In genomic region chr15:71011503-71012155, GRCh38 we compare ENCODE assay signal across 8 cellular contexts.
DNase-seq lines count a peak whose midpoint lies in the region; ATAC-seq and TF ChIP-seq lines count a peak whose summit lies in the region.

No MANE protein-coding gene starts in this region.

- DNase-seq in NCI-H2081 (lab: John Stamatoyannopoulos, UW) (peak; percentile 5 to 30), NCI-H2081 treated with DMSO at 0.1 percent for 48 hours (lab: John Stamatoyannopoulos, UW) (no peak), NCI-H748 treated with DMSO at 0.1 percent for 48 hours (lab: John Stamatoyannopoulos, UW) (peak; percentile 23), epithelial cell of esophagus (ENCODE audit: low read depth) (peak; percentile 68), omental fat pad (ENCODE audit: low spot score) (no peak), NCI-H2196 treated with DMSO at 0.1 percent for 48 hours (lab: John Stamatoyannopoulos, UW; ENCODE audit: unreplicated experiment) (no peak), anterior cingulate cortex (lab: John Stamatoyannopoulos, UW) (no peak)

- TF ChIP-seq CTCF in epithelial cell of esophagus (IDR thresholded peaks at IDR 0.05; ENCODE audit: insufficient read depth, low read depth, low read length, missing control alignments), result peak; percentile 86
- TF ChIP-seq CTCF in omental fat pad (IDR thresholded peaks at IDR 0.05), result no peak

- peak; percentile 66 for ATAC-seq in omental fat pad (ENCODE audit: low FRiP score)
- no peak for ATAC-seq in HG03108 (IDR thresholded peaks at IDR 0.05; ENCODE audit: unreplicated experiment)

- H3K4me3 ChIP-seq in epithelial cell of esophagus (ENCODE audit: low read length), result no peak overlapping the region

Comparison
In these comparisons a context has a peak if more than half of its experiments do, and no peak if none do; other contexts are left out.
1. DNase-seq: peak in NCI-H2081 (2 of 2), NCI-H748 treated with DMSO at 0.1 percent for 48 hours (single experiment) and epithelial cell of esophagus (single experiment); none in NCI-H2081 treated with DMSO at 0.1 percent for 48 hours (single experiment), omental fat pad (single experiment), NCI-H2196 treated with DMSO at 0.1 percent for 48 hours (single experiment) and anterior cingulate cortex (0 of 58).